14 cellular contexts compared by ENCODE assay signal in genomic region chr6:149093643-149094042, GRCh38.
DNase-seq lines count a peak whose midpoint lies in the region; ATAC-seq and TF ChIP-seq lines count a peak whose summit lies in the region.
"Had no signal": no experiment of that assay in that cellular context is flagged by ENCODE, and none has a peak within 500 bp of the region (broad histone marks: within the 10 kb centered on the region; RNA-seq: fewer than 3 reads in every experiment).

No MANE protein-coding gene starts in this region.

- H3K27ac ChIP-seq in ovary, result no peak overlapping the region
- H3K27ac ChIP-seq: hepatocyte, sigmoid colon had no signal

- H3K4me1 ChIP-seq in ovary (ENCODE audit: insufficient read depth), result peaks cover 7% of the 10 kb centered on the region

- no peaks in the 10 kb centered on the region for H3K9me3 ChIP-seq in ovary
- H3K9me3 ChIP-seq: sigmoid colon had no signal

- peak overlapping the region; percentile 87 for H3K27ac Mint-ChIP-seq in T-helper 2 cell treated with Interferon-gamma antibody and Interleukin-4, amounts not matched to agents 5 μg/mL and 100 μg/mL, for 36 hours
- H3K27ac Mint-ChIP-seq in chondrocyte (ENCODE audit: unreplicated experiment), result peak overlapping the region; percentile 85

- intact Hi-C loops in sciatic nerve (cut with DNase I) (no loop called here), posterior cingulate gyrus (cut with DNase I) (no loop called here), ovary (cut with DNase I) (loop anchor here in 1 of 4 donors (5.0 kb wide), 1 partner anchor 334 kb away; no protein-coding TSS in a partner anchor)

- no peak overlapping the region for H3K4me3 ChIP-seq in ovary
- H3K4me3 ChIP-seq: hepatocyte, sigmoid colon had no signal

- H3K36me3 Mint-ChIP-seq in T-helper 2 cell treated with Interferon-gamma antibody and Interleukin-4, amounts not matched to agents 5 μg/mL and 100 μg/mL, for 36 hours (ENCODE audit: low read depth), result peaks cover 32% of the 10 kb centered on the region
- H3K36me3 Mint-ChIP-seq in chondrocyte (ENCODE audit: low read depth), result no peaks in the 10 kb centered on the region

- peak overlapping the region; percentile 81 for H3K4me3 Mint-ChIP-seq in T-helper 2 cell treated with Interferon-gamma antibody and Interleukin-4, amounts not matched to agents 5 μg/mL and 100 μg/mL, for 36 hours
- H3K4me3 Mint-ChIP-seq in chondrocyte (ENCODE audit: unreplicated experiment), result no peak overlapping the region

- no peak for TF ChIP-seq CTCF in chondrocyte (IDR thresholded peaks at IDR 0.05)
- no peak for TF ChIP-seq CTCF in ovary (IDR thresholded peaks at IDR 0.05)

- TF ChIP-seq EP300 in ovary (IDR thresholded peaks at IDR 0.05), result no peak

- no peaks in the 10 kb centered on the region for H3K27me3 ChIP-seq in ovary
- H3K27me3 ChIP-seq: hepatocyte, sigmoid colon had no signal

- ATAC-seq in sciatic nerve (peak; percentile 16), HG02981 (IDR thresholded peaks at IDR 0.05; ENCODE audit: unreplicated experiment) (no peak)

- TF ChIP-seq POLR2A in ovary (IDR thresholded peaks at IDR 0.05), result no peak

- H3K36me3 ChIP-seq in ovary, result no peaks in the 10 kb centered on the region
- H3K36me3 ChIP-seq: sigmoid colon had no signal

- no peaks in the 10 kb centered on the region for H3K27me3 Mint-ChIP-seq in T-helper 2 cell treated with Interferon-gamma antibody and Interleukin-4, amounts not matched to agents 5 μg/mL and 100 μg/mL, for 36 hours (ENCODE audit: low read depth)
- H3K27me3 Mint-ChIP-seq in chondrocyte (ENCODE audit: low read depth), result no peaks in the 10 kb centered on the region

- H3K9me3 Mint-ChIP-seq in T-helper 2 cell treated with Interferon-gamma antibody and Interleukin-4, amounts not matched to agents 5 μg/mL and 100 μg/mL, for 36 hours, result peaks cover 13% of the 10 kb centered on the region
- H3K9me3 Mint-ChIP-seq in chondrocyte (ENCODE audit: low read depth), result peaks cover 7% of the 10 kb centered on the region

- DNase-seq in T-helper 2 cell treated with Interferon-gamma antibody and Interleukin-4, amounts not matched to agents 5 μg/mL and 100 μg/mL, for 36 hours (ENCODE audit: low spot score), result no peak
- DNase-seq in T-helper 2 cell (no peak), M059J (ENCODE audit: low read depth) (peak; percentile 94), chondrocyte (ENCODE audit: low spot score) (no peak), sciatic nerve (ENCODE audit: low spot score) (no peak), posterior cingulate gyrus (no peak), ovary (no peak)
- DNase-seq: 8988T, GDM1, NCI-H187 treated with DMSO at 0.1 percent for 48 hours, sigmoid colon, T-helper 9 cell had no signal

- H3K4me1 Mint-ChIP-seq in T-helper 2 cell treated with Interferon-gamma antibody and Interleukin-4, amounts not matched to agents 5 μg/mL and 100 μg/mL, for 36 hours (ENCODE audit: low read depth), result peaks cover 75% of the 10 kb centered on the region
- H3K4me1 Mint-ChIP-seq in chondrocyte (ENCODE audit: low read depth), result peaks cover 28% of the 10 kb centered on the region

- 26 to 38% (median 28%) methylated on average over 3 of the region's 3 CpGs for WGBS in ovary, 3 donors
